In the genomic region with DNA sequence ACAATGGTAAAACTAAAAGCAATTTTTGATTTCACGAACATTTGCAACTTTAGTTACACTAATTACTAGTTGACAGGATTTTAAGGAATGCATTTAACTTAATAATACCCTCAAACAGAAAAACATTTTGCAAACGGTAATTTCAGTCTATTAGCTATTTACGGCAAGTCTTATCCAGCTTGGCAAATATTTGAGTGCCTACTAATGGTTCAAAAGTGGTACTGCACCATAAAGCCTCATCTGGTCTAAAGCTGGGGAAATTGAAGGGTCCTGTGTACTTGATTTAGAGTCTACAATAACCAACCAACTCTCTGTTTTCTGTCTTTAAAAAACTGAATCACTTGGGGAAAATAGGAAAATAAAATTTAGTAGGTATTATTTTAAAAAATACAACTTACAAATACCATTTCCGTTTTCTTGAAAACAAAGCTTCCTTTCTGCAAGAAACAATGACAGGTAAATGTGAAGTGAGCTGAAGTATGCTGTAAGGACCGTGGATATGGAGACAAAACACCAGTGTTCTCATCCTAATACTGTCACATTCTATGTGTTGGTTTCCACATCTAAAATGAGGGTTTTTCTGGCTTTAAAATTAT, we compare ENCODE assay signal across 8 cellular contexts.
DNase-seq lines count a peak whose midpoint lies in the region; ATAC-seq, FAIRE-seq and TF ChIP-seq lines count a peak whose summit lies in the region.

No MANE protein-coding gene starts in this region.

- no peak overlapping the region for H3K9ac ChIP-seq in neural progenitor cell

- peak; percentile 73 for ATAC-seq in HG02943 (IDR thresholded peaks at IDR 0.05; ENCODE audit: low read depth, unreplicated experiment)

- H3K36me3 Mint-ChIP-seq in chondrocyte (ENCODE audit: low read depth) = no peaks in the 10 kb centered on the region
- H3K36me3 Mint-ChIP-seq in neural progenitor cell = no peaks in the 10 kb centered on the region

- H3F3A ChIP-seq in neural progenitor cell (ENCODE audit: low read depth) = no peaks in the 10 kb centered on the region

- H3K27ac ChIP-seq in ACC112 (ENCODE audit: low read depth, low read length) (no peak overlapping the region), neural progenitor cell (no peak overlapping the region)

- FAIRE-seq in GM12892 (lab: Jason Lieb, UNC) = peak; percentile 80

- H3K27ac Mint-ChIP-seq in chondrocyte (ENCODE audit: unreplicated experiment) (no peak overlapping the region), neural progenitor cell (no peak overlapping the region)

- H2AFZ ChIP-seq in ACC112 (ENCODE audit: low read length, unreplicated experiment) (no peak overlapping the region), neural progenitor cell (replicated peaks) (peak overlapping the region; percentile 26)

- H3K27me3 ChIP-seq in ACC112 (ENCODE audit: insufficient read depth, low read length) (peaks cover 37% of the 10 kb centered on the region), neural progenitor cell (no peaks in the 10 kb centered on the region)

- H3K79me2 ChIP-seq in ACC112 (ENCODE audit: control insufficient read depth, insufficient read depth, low read length, unreplicated experiment) (no peaks in the 10 kb centered on the region), neural progenitor cell (ENCODE audit: low read depth) (no peaks in the 10 kb centered on the region)

- H3K27me3 Mint-ChIP-seq in chondrocyte (ENCODE audit: low read depth) (peaks cover 18% of the 10 kb centered on the region), neural progenitor cell (ENCODE audit: insufficient read depth, low read depth) (peaks cover 3% of the 10 kb centered on the region)

- TF ChIP-seq CTCF in chondrocyte (IDR thresholded peaks at IDR 0.05) (peak; percentile 84), neural progenitor cell (IDR thresholded peaks at IDR 0.05) (peak; percentile 81)

- 0 out of 2 replicates have a peak overlapping the region, but pooled peaks have one; percentile 10 for H3K4me3 ChIP-seq in ACC112 (ENCODE audit: low read depth, low read length)
- no peak overlapping the region for H3K4me3 ChIP-seq in neural progenitor cell

- H3K4me1 ChIP-seq in ACC112 (ENCODE audit: control insufficient read depth, insufficient read depth, low read length, unreplicated experiment) (no peaks in the 10 kb centered on the region), neural progenitor cell (no peaks in the 10 kb centered on the region)

- TF ChIP-seq POLR2A in GM12892 (IDR thresholded peaks at IDR 0.05; ENCODE audit: low read depth, low read length) = no peak

- H3K4me2 ChIP-seq in neural progenitor cell = no peak overlapping the region

- H4K20me1 ChIP-seq in neural progenitor cell (ENCODE audit: low read depth) = no peaks in the 10 kb centered on the region

- H3K4me1 Mint-ChIP-seq in chondrocyte (ENCODE audit: low read depth) (no peaks in the 10 kb centered on the region), neural progenitor cell (no peaks in the 10 kb centered on the region)

- H3K9me3 ChIP-seq in neural progenitor cell (ENCODE audit: low read depth) = no peaks in the 10 kb centered on the region

- H3K36me3 ChIP-seq in ACC112 (ENCODE audit: insufficient read depth, low read length) (no peaks in the 10 kb centered on the region), neural progenitor cell (no peaks in the 10 kb centered on the region)

- no peaks in the 10 kb centered on the region for H3K9me3 Mint-ChIP-seq in chondrocyte (ENCODE audit: low read depth)
- H3K9me3 Mint-ChIP-seq in neural progenitor cell = no peaks in the 10 kb centered on the region

- no peak overlapping the region for H3K4me3 Mint-ChIP-seq in chondrocyte (ENCODE audit: unreplicated experiment)
- H3K4me3 Mint-ChIP-seq in neural progenitor cell = no peak overlapping the region

- DNase-seq in GM12892 (ENCODE audit: insufficient read length) (no peak), NCI-H2227 (lab: John Stamatoyannopoulos, UW; ENCODE audit: unreplicated experiment) (peak; percentile 66), chondrocyte (ENCODE audit: low spot score) (no peak), neural progenitor cell (ENCODE audit: low spot score) (peak; percentile 55), KG1 (lab: John Stamatoyannopoulos, UW) (no peak)
- DNase-seq in central memory CD4-positive, alpha-beta T cell = no peak

Comparison
In these comparisons a context has a peak if more than half of its experiments do, and no peak if none do; other contexts are left out.
1. DNase-seq: peak in NCI-H2227 (single experiment) and neural progenitor cell (single experiment); none in GM12892 (single experiment), chondrocyte (single experiment), central memory CD4-positive, alpha-beta T cell (single experiment) and KG1 (single experiment).